In the genomic region with DNA sequence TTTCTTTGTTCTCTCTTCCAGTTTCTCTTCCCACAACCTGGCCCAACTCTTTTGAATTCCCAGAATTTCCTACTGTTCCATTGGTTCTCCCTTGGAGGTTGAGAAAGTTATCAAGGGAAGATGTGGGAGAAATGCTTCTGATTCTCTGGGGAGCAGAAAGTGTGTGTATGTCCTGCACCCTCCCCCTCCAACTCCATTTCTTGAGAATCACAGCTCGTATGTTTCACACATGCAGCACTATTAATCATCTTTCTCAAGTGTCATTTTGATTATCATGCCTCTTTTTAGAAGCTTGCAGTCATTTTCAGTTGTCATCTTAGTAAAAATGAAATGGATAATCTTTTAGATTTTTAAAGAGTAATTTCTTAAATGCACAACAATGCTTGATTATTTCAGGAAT, we compare ENCODE assay signal across 22 cellular contexts.
"Had no signal": no experiment of that assay in that cellular context is flagged by ENCODE, and none has a peak within 500 bp of the region (broad histone marks: within the 10 kb centered on the region; RNA-seq: fewer than 3 reads in every experiment).

No MANE protein-coding gene starts in this region.

- H3K36me3 ChIP-seq: heart right ventricle, pancreas, right atrium auricular region, spleen, stomach, suprapubic skin, tibial nerve had no signal

- H3K4me1 ChIP-seq: body of pancreas, heart right ventricle, pancreas, psoas muscle, right atrium auricular region, tibial nerve had no signal

- DNase-seq: activated CD4-positive, alpha-beta T cell treated with anti-CD3 and anti-CD28 coated beads for 48 hours; activated CD8-positive, alpha-beta memory T cell treated with anti-CD3 and anti-CD28 coated beads for 24 hours; activated CD8-positive, alpha-beta memory T cell treated with anti-CD3 and anti-CD28 coated beads, Interleukin-2, amount 50 U/mL, for 4 hours; activated naive CD4-positive, alpha-beta T cell; anterior cingulate cortex; body of pancreas; foreskin fibroblast; heart right ventricle; islet precursor cell; left cardiac atrium; nephron progenitor cell; pancreas; psoas muscle; spleen; stomach; T1000 had no signal

- ATAC-seq: body of pancreas; heart right ventricle; left cardiac atrium; pancreas; psoas muscle; stimulated activated memory B cell treated with anti-CD40 and anti-IgM and Interleukin-4, amounts not matched to agents 10 μg/mL and 1 μg/mL and 100 μg/mL, for 72 hours; WTC11 had no signal

- H3K36me3 Mint-ChIP-seq: WTC11 had no signal

- H3K27me3 ChIP-seq: body of pancreas, heart right ventricle, pancreas, right atrium auricular region, spleen, stomach, suprapubic skin, tibial nerve had no signal

- H3K27ac Mint-ChIP-seq: memory B cell; nephron progenitor cell; stimulated activated memory B cell treated with anti-CD40 and anti-IgM and Interleukin-4, amounts not matched to agents 10 μg/mL and 1 μg/mL and 100 μg/mL, for 72 hours; WTC11 had no signal

- H3K4me3 Mint-ChIP-seq: memory B cell; nephron progenitor cell; stimulated activated memory B cell treated with anti-CD40 and anti-IgM and Interleukin-4, amounts not matched to agents 10 μg/mL and 1 μg/mL and 100 μg/mL, for 72 hours; WTC11 had no signal

- H3K27me3 Mint-ChIP-seq: memory B cell; stimulated activated memory B cell treated with anti-CD40 and anti-IgM and Interleukin-4, amounts not matched to agents 10 μg/mL and 1 μg/mL and 100 μg/mL, for 72 hours had no signal

- H3K27ac ChIP-seq: body of pancreas, heart right ventricle, pancreas, psoas muscle, right atrium auricular region, spleen, stomach, suprapubic skin, tibial nerve had no signal

- H3K4me3 ChIP-seq: body of pancreas, heart right ventricle, pancreas, psoas muscle, right atrium auricular region, spleen, stomach, suprapubic skin, tibial nerve had no signal

- H3K4me1 Mint-ChIP-seq: memory B cell; nephron progenitor cell; stimulated activated memory B cell treated with anti-CD40 and anti-IgM and Interleukin-4, amounts not matched to agents 10 μg/mL and 1 μg/mL and 100 μg/mL, for 72 hours; WTC11 had no signal

- H3K9me3 ChIP-seq: pancreas, psoas muscle, suprapubic skin had no signal
